Comparison of ENCODE assay signal across 8 cellular contexts in the genomic region with DNA sequence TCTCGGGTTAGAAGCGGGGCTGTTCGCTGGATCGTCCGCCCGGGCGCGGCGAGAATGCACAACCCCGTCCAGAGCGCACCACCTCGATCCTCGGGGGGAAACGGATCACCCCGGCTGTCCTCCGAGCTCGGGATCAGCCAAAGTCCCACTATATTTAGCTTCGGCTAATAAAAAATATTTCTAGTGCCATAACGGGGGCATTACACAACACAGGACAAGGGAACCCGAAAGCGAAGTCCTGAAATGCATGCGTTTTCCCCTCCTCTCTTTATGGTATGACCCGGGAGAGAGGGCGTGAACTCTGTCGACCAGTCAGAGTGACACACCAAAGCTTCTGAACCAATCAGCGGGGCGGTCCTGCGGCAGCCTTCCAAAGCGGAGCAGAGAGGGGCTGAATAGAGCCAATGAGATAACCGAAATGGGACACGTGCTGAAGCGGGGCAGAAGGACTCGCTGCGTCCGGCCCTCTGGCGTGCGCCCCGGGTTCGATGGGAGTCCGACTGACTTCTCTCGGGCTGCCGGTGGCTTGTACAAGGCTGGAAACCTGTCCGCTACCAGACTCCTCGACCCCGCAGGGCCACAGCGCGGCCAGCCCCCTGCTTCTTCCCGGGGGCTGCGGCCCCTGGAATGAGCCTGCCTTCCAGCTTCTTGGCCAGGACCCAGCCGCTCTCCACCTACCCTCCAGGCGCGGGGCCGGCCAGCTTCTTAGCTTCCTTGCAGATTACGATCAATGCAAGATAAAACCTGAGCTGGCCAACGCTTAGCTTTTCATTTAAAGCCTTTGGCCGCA. TPM values are rescaled to one million over a fixed set of nuclear protein-coding genes. Genes with fewer than 3 reads are reported as not detected.
DNase-seq lines count a peak whose midpoint lies in the region; ATAC-seq and TF ChIP-seq lines count a peak whose summit lies in the region.

A gene with protein sequence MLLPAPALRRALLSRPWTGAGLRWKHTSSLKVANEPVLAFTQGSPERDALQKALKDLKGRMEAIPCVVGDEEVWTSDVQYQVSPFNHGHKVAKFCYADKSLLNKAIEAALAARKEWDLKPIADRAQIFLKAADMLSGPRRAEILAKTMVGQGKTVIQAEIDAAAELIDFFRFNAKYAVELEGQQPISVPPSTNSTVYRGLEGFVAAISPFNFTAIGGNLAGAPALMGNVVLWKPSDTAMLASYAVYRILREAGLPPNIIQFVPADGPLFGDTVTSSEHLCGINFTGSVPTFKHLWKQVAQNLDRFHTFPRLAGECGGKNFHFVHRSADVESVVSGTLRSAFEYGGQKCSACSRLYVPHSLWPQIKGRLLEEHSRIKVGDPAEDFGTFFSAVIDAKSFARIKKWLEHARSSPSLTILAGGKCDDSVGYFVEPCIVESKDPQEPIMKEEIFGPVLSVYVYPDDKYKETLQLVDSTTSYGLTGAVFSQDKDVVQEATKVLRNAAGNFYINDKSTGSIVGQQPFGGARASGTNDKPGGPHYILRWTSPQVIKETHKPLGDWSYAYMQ (minus strand): TSS at position 33 of the 790 bp plus-strand sequence. CDS start 32 bp downstream, at position 1.

- TF ChIP-seq CTCF in GM20000 (IDR thresholded peaks at IDR 0.05; ENCODE audit: extremely low read depth, missing control alignments): no peak
- no peak for TF ChIP-seq CTCF in lung (IDR thresholded peaks at IDR 0.05; ENCODE audit: control extremely low read depth, extremely low read depth)

- DNase-seq in COLO668 (lab: John Stamatoyannopoulos, UW; ENCODE audit: unreplicated experiment): peak; percentile 98
- DNase-seq in GM20000 (ENCODE audit: low spot score): peak; percentile 99
- peak; percentile 92 for DNase-seq in HS-5 (ENCODE audit: low read depth)
- DNase-seq in NK-92 (lab: John Stamatoyannopoulos, UW; ENCODE audit: unreplicated experiment): peak; percentile 68
- peak; percentile 62 to 82 (median 78) for DNase-seq in activated CD8-positive, alpha-beta memory T cell treated with anti-CD3 and anti-CD28 coated beads for 48 hours (ENCODE audit: low read depth in 2 of 3, low spot score in 2 of 3)
- peak; percentile 84 to 92 (median 90) for DNase-seq in effector memory CD4-positive, alpha-beta T cell
- DNase-seq in lung (ENCODE audit: low spot score): peak; percentile 99
- DNase-seq in stimulated activated CD4-positive, alpha-beta T cell treated with anti-CD3 and anti-CD28 coated beads, TNF-alpha, amount 100 ng/mL, for 24 hours (ENCODE audit: low read depth in 3 of 3): peak; percentile 80 to 91 (median 90)

- H3K36me3 ChIP-seq in effector memory CD4-positive, alpha-beta T cell (ENCODE audit: control insufficient read depth, insufficient read depth, low read length): peaks cover 14% of the 10 kb centered on the region
- H3K36me3 ChIP-seq in lung (ENCODE audit: control insufficient read depth in 2 of 2, insufficient read depth in 2 of 2, low read length in 2 of 2): no peaks in the 10 kb centered on the region

- H3K4me1 ChIP-seq in effector memory CD4-positive, alpha-beta T cell (ENCODE audit: control insufficient read depth, insufficient read depth, low read length, poor library complexity, severe bottlenecking): peaks cover 14% of the 10 kb centered on the region
- peaks cover 1 to 4% of the 10 kb centered on the region in 2 donors for H3K4me1 ChIP-seq in lung (ENCODE audit: control insufficient read depth in 2 of 2, insufficient read depth in 2 of 2, low read length in 2 of 2)

- peak within 1 kb of the TSS; percentile 66 for H3K4me3 ChIP-seq in effector memory CD4-positive, alpha-beta T cell (ENCODE audit: insufficient read depth, low read depth, low read length, poor library complexity, severe bottlenecking)
- peak within 1 kb of the TSS; percentile 77 for H3K4me3 ChIP-seq in lung

- no peaks in the 10 kb centered on the region for H3K27me3 ChIP-seq in effector memory CD4-positive, alpha-beta T cell (replicated peaks; ENCODE audit: control insufficient read depth, insufficient read depth, low read length, poor library complexity, severe bottlenecking)
- no peaks in the 10 kb centered on the region for H3K27me3 ChIP-seq in lung (ENCODE audit: control insufficient read depth, insufficient read depth)

- 0 to 1% methylated on average over 56 of the region's 56 CpGs for WGBS in lung, 2 donors

- peak within 1 kb of the TSS; percentile 70 for H3K27ac ChIP-seq in effector memory CD4-positive, alpha-beta T cell (ENCODE audit: insufficient read depth, low read length, poor library complexity, severe bottlenecking)
- peak within 1 kb of the TSS; percentile 94 to 95 for H3K27ac ChIP-seq in lung (ENCODE audit: low read depth in 1 of 2, low read length in 1 of 2)

- ATAC-seq in lung (ENCODE audit: insufficient read depth, low FRiP score): peak; percentile 96

- no peaks in the 10 kb centered on the region for H3K9me3 ChIP-seq in effector memory CD4-positive, alpha-beta T cell (ENCODE audit: control insufficient read depth, low read length)
- H3K9me3 ChIP-seq in lung (ENCODE audit: control insufficient read depth in 2 of 2, insufficient read depth in 1 of 2, low read length in 1 of 2): no peaks in the 10 kb centered on the region

RNA-seq across cellular contexts. Expression of the gene that starts here (rescaled TPM):
- 10 to 100 TPM in 1 of 2 donors, 1 to 10 TPM in 1; 6.4 to 12.5 TPM for total RNA-seq in lung
- polyA plus RNA-seq in lung: 10 to 100 TPM in 1 of 2 donors, 1 to 10 TPM in 1; 9.9 to 16.3 TPM

Comparison
In these comparisons a context has a peak if more than half of its experiments do, and no peak if none do; other contexts are left out.
1. Peak in every context shown above with its lines: DNase-seq, ATAC-seq, H3K4me3 ChIP-seq and H3K27ac ChIP-seq.